ENCODE assay signal across 1 cellular context in genomic region chr13:44969858-44970484, GRCh38.
TF ChIP-seq lines count a peak whose summit lies in the region.

No MANE protein-coding gene starts in this region.

TF ChIP-seq in HepG2, 621 proteins besides CTCF, POLR2A, EP300 and RAD21:
- no peak for TF ChIP-seq PAX8 (CRISPR knock-in tag; IDR thresholded peaks at IDR 0.05; ENCODE audit: borderline replicate concordance)
- TF ChIP-seq SMC3 (IDR thresholded peaks at IDR 0.05; ENCODE audit: low read length): peak; percentile 74
- TF ChIP-seq STAG1 (CRISPR knock-in tag; IDR thresholded peaks at IDR 0.05): peak; percentile 74
